8 cellular contexts compared by ENCODE assay signal in genomic region chr10:90856964-90857634, GRCh38. TPM values are rescaled to one million over a fixed set of nuclear protein-coding genes. Genes with fewer than 3 reads are reported as not detected.
A peak's percentile ranks its signal among the peaks of the same experiment; 100 is the strongest.
DNase-seq lines count a peak whose midpoint lies in the region; ATAC-seq and TF ChIP-seq lines count a peak whose summit lies in the region.

No MANE protein-coding gene starts in this region.

- no peak overlapping the region for H3K27ac ChIP-seq in liver (ENCODE audit: low read depth in 1 of 2, low read length in 2 of 2)
- H3K27ac ChIP-seq in tibial artery, result peak overlapping the region in 1 of 2 donors; percentile 35

- H3K9ac ChIP-seq in liver (ENCODE audit: low read depth in 1 of 2, low read length in 2 of 2), result no peak overlapping the region

- intact Hi-C loops in tibial artery (cut with DNase I; ENCODE audit: low total_unique reads), result no loop called here

- in situ Hi-C loops in astrocyte of the cerebellum (cut with HindIII; ENCODE audit: low sequenced_read_pairs), result no loop called here

- WGBS in liver, result 10% methylated on average over 59 of the region's 59 CpGs

- peak; percentile 10 for ATAC-seq in HG03460 (IDR thresholded peaks at IDR 0.05; ENCODE audit: unreplicated experiment)
- ATAC-seq in GM18520 (IDR thresholded peaks at IDR 0.05; ENCODE audit: unreplicated experiment), result no peak

- H3K36me3 ChIP-seq in liver (ENCODE audit: control insufficient read depth in 4 of 4, insufficient read depth in 3 of 4, low read depth in 1 of 4, low read length in 3 of 4) (no peaks in the 10 kb centered on the region), tibial artery (no peaks in the 10 kb centered on the region)

- H3K4me1 ChIP-seq in liver (ENCODE audit: control insufficient read depth in 4 of 4, insufficient read depth in 4 of 4, low read length in 3 of 4) (peaks cover 3 to 10% (median 5%) of the 10 kb centered on the region in 4 donors), tibial artery (peaks cover 0 to 11% (median 9%) of the 10 kb centered on the region in 4 donors)

- DNase-seq in astrocyte of the cerebellum (ENCODE audit: low read depth) (no peak), tibial artery (no peak), COLO829 (ENCODE audit: low spot score) (no peak), HPDE6-E6E7 (ENCODE audit: extremely low spot score) (no peak)

- no peak for TF ChIP-seq RAD21 in liver (IDR thresholded peaks at IDR 0.05)

- no peak for TF ChIP-seq CTCF in GM12875 (IDR thresholded peaks at IDR 0.05; ENCODE audit: borderline replicate concordance, insufficient read depth, low read depth, low read length)
- TF ChIP-seq CTCF in astrocyte of the cerebellum (IDR thresholded peaks at IDR 0.05; ENCODE audit: low read depth, low read length, missing control alignments), result no peak
- no peak for TF ChIP-seq CTCF in liver (IDR thresholded peaks at IDR 0.05; ENCODE audit: low read depth, low read length, missing input control)
- TF ChIP-seq CTCF in tibial artery (IDR thresholded peaks at IDR 0.05), result no peak

- H3K27me3 ChIP-seq in liver (ENCODE audit: control insufficient read depth in 4 of 4, insufficient read depth in 4 of 4, low read length in 3 of 4) (peaks cover 0 to 14% (median 5%) of the 10 kb centered on the region in 4 donors), tibial artery (peaks cover 0 to 38% of the 10 kb centered on the region in 2 donors)

- H3K9me3 ChIP-seq in liver (ENCODE audit: control insufficient read depth in 4 of 4, low read length in 3 of 4) (no peaks in the 10 kb centered on the region), tibial artery (no peaks in the 10 kb centered on the region)

- H3K4me3 ChIP-seq in GM12875 (ENCODE audit: low read depth, low read length), result peak overlapping the region; percentile 57
- H3K4me3 ChIP-seq in astrocyte of the cerebellum (ENCODE audit: low read depth, low read length), result peak overlapping the region; percentile 60
- H3K4me3 ChIP-seq in liver (ENCODE audit: low read depth in 1 of 3, low read length in 3 of 3), result peak overlapping the region; percentile 48 to 85 (median 50)
- H3K4me3 ChIP-seq in tibial artery, result peak overlapping the region; percentile 56 to 79

TF ChIP-seq in liver, 16 proteins besides CTCF, POLR2A, EP300 and RAD21:
- TF ChIP-seq JUND (IDR thresholded peaks at IDR 0.05), result no peak

RNA-seq across cellular contexts. Expression of gene HTR7, which starts 0.7 kb away (rescaled TPM):
- under 1 TPM; 0.17 to 0.61 TPM for total RNA-seq in liver
- polyA plus RNA-seq in liver, result under 1 TPM in 1 of 2 donors, not detected in 1; 0.18 TPM

RNA-seq across cellular contexts. Expression of gene RPP30, which starts 14.7 kb away (rescaled TPM):
- total RNA-seq in liver, result 10 to 100 TPM; 11.3 to 22.6 TPM
- polyA plus RNA-seq in liver, result 10 to 100 TPM; 11.2 to 14.6 TPM
